17 cellular contexts compared by ENCODE assay signal in genomic region chr21:26388731-26389231, GRCh38.
DNase-seq lines count a peak whose midpoint lies in the region; ATAC-seq and TF ChIP-seq lines count a peak whose summit lies in the region.
"Had no signal": no experiment of that assay in that cellular context is flagged by ENCODE, and none has a peak within 500 bp of the region (broad histone marks: within the 10 kb centered on the region; RNA-seq: fewer than 3 reads in every experiment).

No MANE protein-coding gene starts in this region.

- no peaks in the 10 kb centered on the region for H3K27me3 ChIP-seq in heart right ventricle
- H3K27me3 ChIP-seq: ascending aorta, pancreas, stomach had no signal

- no peaks in the 10 kb centered on the region for H3K36me3 Mint-ChIP-seq in natural killer cell treated with Interleukin-12 subunit alpha and Interleukin-12 subunit beta and Interleukin-15 and Interleukin-18, amount 100 ng/mL, for 72 hours
- H3K36me3 Mint-ChIP-seq in activated CD4-positive, alpha-beta T cell treated with anti-CD3 and anti-CD28 coated beads for 36 hours (ENCODE audit: low read depth), result no peaks in the 10 kb centered on the region

- no peaks in the 10 kb centered on the region for H3K4me1 Mint-ChIP-seq in natural killer cell treated with Interleukin-12 subunit alpha and Interleukin-12 subunit beta and Interleukin-15 and Interleukin-18, amount 100 ng/mL, for 72 hours (ENCODE audit: low read depth in 2 of 2)
- H3K4me1 Mint-ChIP-seq in activated CD4-positive, alpha-beta T cell treated with anti-CD3 and anti-CD28 coated beads for 36 hours, result peaks cover 6% of the 10 kb centered on the region

- DNase-seq in A172 (ENCODE audit: low spot score) (peak; percentile 81), HS-5 (ENCODE audit: low read depth) (peak; percentile 68), astrocyte of the hippocampus (ENCODE audit: low read depth, low spot score) (peak; percentile 13), glomerular visceral epithelial cell (ENCODE audit: extremely low spot score) (peak; percentile 51), heart right ventricle (no peak), H4 (ENCODE audit: low spot score) (no peak)
- no peak for DNase-seq in natural killer cell treated with Interleukin-12 subunit alpha and Interleukin-12 subunit beta and Interleukin-15 and Interleukin-18, amount 100 ng/mL, for 72 hours (ENCODE audit: low spot score)
- DNase-seq in activated CD4-positive, alpha-beta T cell treated with anti-CD3 and anti-CD28 coated beads for 36 hours, result no peak
- DNase-seq: ACHN; activated CD8-positive, alpha-beta memory T cell treated with anti-CD3 and anti-CD28 coated beads, Interleukin-2, amount 50 U/mL, for 4 hours; DND-41; left ventricle myocardium inferior; NCI-H1694; pancreas; stimulated activated CD4-positive, alpha-beta T cell treated with anti-CD3 and anti-CD28 coated beads, Interleukin-4, amount 100 ng/mL, for 4 hours; stomach had no signal

- H3K4me3 ChIP-seq in heart right ventricle, result no peak overlapping the region
- H3K4me3 ChIP-seq: ascending aorta, left ventricle myocardium inferior, pancreas, stomach had no signal

- 59 to 62% methylated on average over 1 of the region's 1 CpG for WGBS in heart right ventricle, 2 donors

- H3K36me3 ChIP-seq in heart right ventricle, result no peaks in the 10 kb centered on the region
- H3K36me3 ChIP-seq: ascending aorta, left ventricle myocardium inferior, pancreas, stomach had no signal

- no peak overlapping the region for H3K27ac Mint-ChIP-seq in natural killer cell treated with Interleukin-12 subunit alpha and Interleukin-12 subunit beta and Interleukin-15 and Interleukin-18, amount 100 ng/mL, for 72 hours
- H3K27ac Mint-ChIP-seq in activated CD4-positive, alpha-beta T cell treated with anti-CD3 and anti-CD28 coated beads for 36 hours, result no peak overlapping the region

- peaks cover 7% of the 10 kb centered on the region for H3K9me3 Mint-ChIP-seq in natural killer cell treated with Interleukin-12 subunit alpha and Interleukin-12 subunit beta and Interleukin-15 and Interleukin-18, amount 100 ng/mL, for 72 hours
- H3K9me3 Mint-ChIP-seq in activated CD4-positive, alpha-beta T cell treated with anti-CD3 and anti-CD28 coated beads for 36 hours (ENCODE audit: low read depth), result no peaks in the 10 kb centered on the region

- CTCF ChIA-PET in activated CD4-positive, alpha-beta T cell treated with anti-CD3 and anti-CD28 coated beads for 36 hours (lab: Charles Lee), result interaction anchor here (0.7 kb wide), 1 partner anchor 10 kb away, joined by 3 read pairs; no protein-coding TSS in a partner anchor

- no peak overlapping the region for H3K27ac ChIP-seq in heart right ventricle
- H3K27ac ChIP-seq: ascending aorta, left ventricle myocardium inferior, pancreas, stomach had no signal

- no peak for ATAC-seq in heart right ventricle
- no peak for ATAC-seq in natural killer cell treated with Interleukin-12 subunit alpha and Interleukin-12 subunit beta and Interleukin-15 and Interleukin-18, amount 100 ng/mL, for 72 hours
- no peak for ATAC-seq in activated CD4-positive, alpha-beta T cell treated with anti-CD3 and anti-CD28 coated beads for 36 hours

- POLR2A ChIA-PET in activated CD4-positive, alpha-beta T cell treated with anti-CD3 and anti-CD28 coated beads for 36 hours (lab: Charles Lee), result no interaction called here

- intact Hi-C loops in heart right ventricle (cut with DNase I), result no loop called here
- intact Hi-C loops in activated CD4-positive, alpha-beta T cell treated with anti-CD3 and anti-CD28 coated beads for 36 hours (cut with DNase I, micrococcal nuclease), result no loop called here

- H3K27me3 Mint-ChIP-seq in natural killer cell treated with Interleukin-12 subunit alpha and Interleukin-12 subunit beta and Interleukin-15 and Interleukin-18, amount 100 ng/mL, for 72 hours, result no peaks in the 10 kb centered on the region
- H3K27me3 Mint-ChIP-seq in activated CD4-positive, alpha-beta T cell treated with anti-CD3 and anti-CD28 coated beads for 36 hours, result no peaks in the 10 kb centered on the region

- peaks cover 0 to 10% (median 0%) of the 10 kb centered on the region in 9 donors for H3K4me1 ChIP-seq in heart right ventricle
- H3K4me1 ChIP-seq: pancreas had no signal

- peaks cover 0 to 10% (median 0%) of the 10 kb centered on the region in 11 donors for H3K9me3 ChIP-seq in heart right ventricle
- H3K9me3 ChIP-seq: ascending aorta, pancreas, stomach had no signal

- no peak for TF ChIP-seq CTCF in heart right ventricle (IDR thresholded peaks at IDR 0.05)

- no peak overlapping the region for H3K4me3 Mint-ChIP-seq in natural killer cell treated with Interleukin-12 subunit alpha and Interleukin-12 subunit beta and Interleukin-15 and Interleukin-18, amount 100 ng/mL, for 72 hours
- H3K4me3 Mint-ChIP-seq in activated CD4-positive, alpha-beta T cell treated with anti-CD3 and anti-CD28 coated beads for 36 hours, result no peak overlapping the region

Comparison
In these comparisons a context has a peak if more than half of its experiments do, and no peak if none do; other contexts are left out.
1. DNase-seq: peak in A172 (single experiment), HS-5 (single experiment), astrocyte of the hippocampus (single experiment) and glomerular visceral epithelial cell (single experiment); none in heart right ventricle (0 of 2), H4 (single experiment), natural killer cell treated with Interleukin-12 subunit alpha and Interleukin-12 subunit beta and Interleukin-15 and Interleukin-18, amount 100 ng/mL, for 72 hours (single experiment) and activated CD4-positive, alpha-beta T cell treated with anti-CD3 and anti-CD28 coated beads for 36 hours (single experiment).